ENCODE assay signal across 26 cellular contexts in the genomic region with DNA sequence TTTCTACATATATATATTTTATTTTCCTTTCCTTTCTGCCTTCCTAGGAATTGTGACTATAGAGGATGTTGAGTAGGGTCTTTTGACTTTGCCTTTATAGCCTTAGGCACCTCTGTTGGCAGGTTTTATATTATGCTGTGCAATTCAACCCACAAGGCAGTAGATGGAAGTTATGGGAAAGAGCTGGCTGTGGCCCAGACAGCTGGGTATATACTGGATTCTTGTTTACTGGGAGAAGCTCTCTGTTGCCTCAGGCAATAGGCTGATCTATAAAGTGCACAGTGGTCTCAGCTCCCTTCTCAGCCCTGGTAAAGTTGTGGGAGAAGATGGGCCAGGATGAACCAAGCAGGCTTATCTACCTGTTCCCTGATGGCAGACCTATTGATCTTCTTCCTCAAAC.
DNase-seq lines count a peak whose midpoint lies in the region; ATAC-seq, FAIRE-seq and TF ChIP-seq lines count a peak whose summit lies in the region.
"Had no signal": no experiment of that assay in that cellular context is flagged by ENCODE, and none has a peak within 500 bp of the region (broad histone marks: within the 10 kb centered on the region; RNA-seq: fewer than 3 reads in every experiment).

No MANE protein-coding gene starts in this region.

- H3K36me3 ChIP-seq in bronchial epithelial cell (ENCODE audit: control insufficient read depth, insufficient read depth, low read length) = no peaks in the 10 kb centered on the region
- no peaks in the 10 kb centered on the region for H3K36me3 ChIP-seq in vagina
- H3K36me3 ChIP-seq in sigmoid colon = no peaks in the 10 kb centered on the region
- H3K36me3 ChIP-seq: HAP-1 had no signal

- FAIRE-seq in bronchial epithelial cell (lab: Jason Lieb, UNC) = peak; percentile 18
- FAIRE-seq: A549 had no signal

- intact Hi-C loops in vagina (cut with DNase I) (no loop called here), Right ventricle myocardium superior (cut with DNase I) (no loop called here), sigmoid colon (cut with DNase I) (no loop called here)

- TF ChIP-seq POLR2A in vagina (IDR thresholded peaks at IDR 0.05) (no peak), sigmoid colon (IDR thresholded peaks at IDR 0.05) (no peak)

- TF ChIP-seq CTCF in bronchial epithelial cell (IDR thresholded peaks at IDR 0.05; ENCODE audit: insufficient read depth, low read length, severe bottlenecking) (no peak), vagina (IDR thresholded peaks at IDR 0.05) (no peak), sigmoid colon (IDR thresholded peaks at IDR 0.05) (no peak)

- H3K27ac ChIP-seq in vagina = no peak overlapping the region
- no peak overlapping the region for H3K27ac ChIP-seq in sigmoid colon
- H3K27ac ChIP-seq: A549, C4-2B had no signal

- H3K4me3 ChIP-seq in bronchial epithelial cell (ENCODE audit: low read depth, low read length) (no peak overlapping the region), vagina (no peak overlapping the region), sigmoid colon (no peak overlapping the region)
- H3K4me3 ChIP-seq: A549, GM23338, HAP-1 had no signal

- H3K9me3 ChIP-seq in vagina = no peaks in the 10 kb centered on the region
- no peaks in the 10 kb centered on the region for H3K9me3 ChIP-seq in sigmoid colon
- H3K9me3 ChIP-seq: A549, Caco-2, HAP-1 had no signal

- H3K27me3 ChIP-seq in bronchial epithelial cell (ENCODE audit: control insufficient read depth, insufficient read depth, low read length) (no peaks in the 10 kb centered on the region), vagina (no peaks in the 10 kb centered on the region), sigmoid colon (no peaks in the 10 kb centered on the region)

- TF ChIP-seq EP300 in sigmoid colon (IDR thresholded peaks at IDR 0.05) = no peak

- peak; percentile 13 for DNase-seq in EL
- DNase-seq in RPMI7951 (ENCODE audit: low read depth) = peak; percentile 81
- no peak for DNase-seq in bronchial epithelial cell (ENCODE audit: low read depth)
- no peak for DNase-seq in vagina (ENCODE audit: extremely low spot score in 2 of 2)
- no peak for DNase-seq in kidney tubule cell (ENCODE audit: low spot score)
- no peak for DNase-seq in Right ventricle myocardium superior
- no peak for DNase-seq in sigmoid colon
- DNase-seq: Caco-2; CD8-positive, alpha-beta T cell; DND-41; HFFc6; IMR-90; KG1; NCI-H1048; NCI-H1417; NCI-H1694; NCI-H2029 treated with DMSO at 0.1 percent for 48 hours; NCI-H446 treated with DMSO at 0.1 percent for 48 hours; NCI-H526; SIG-M5 had no signal

- ATAC-seq in Right ventricle myocardium superior (ENCODE audit: poor library complexity) = no peak
- ATAC-seq: A549; CD8-positive, alpha-beta T cell; GM23338; Panc1; SK-N-SH treated with all-trans-retinoic acid at 6 μM for 48 hours had no signal

- H3K4me1 ChIP-seq in vagina (no peaks in the 10 kb centered on the region), sigmoid colon (no peaks in the 10 kb centered on the region)
- H3K4me1 ChIP-seq: A549, Caco-2, HAP-1 had no signal

Comparison
In these comparisons a context has a peak if more than half of its experiments do, and no peak if none do; other contexts are left out.
1. DNase-seq: peak in EL (single experiment) and RPMI7951 (single experiment); none in bronchial epithelial cell (single experiment), vagina (0 of 2), kidney tubule cell (single experiment), Right ventricle myocardium superior (single experiment) and sigmoid colon (single experiment).